ENCODE assay signal across 14 cellular contexts in genomic region chr3:63900459-63900858, GRCh38. TPM values are rescaled to one million over a fixed set of nuclear protein-coding genes. Genes with fewer than 3 reads are reported as not detected.
DNase-seq lines count a peak whose midpoint lies in the region; ATAC-seq, FAIRE-seq and TF ChIP-seq lines count a peak whose summit lies in the region.
"Had no signal": no experiment of that assay in that cellular context is flagged by ENCODE, and none has a peak within 500 bp of the region (broad histone marks: within the 10 kb centered on the region; RNA-seq: fewer than 3 reads in every experiment).

No MANE protein-coding gene starts in this region.

- no peaks in the 10 kb centered on the region for H3K9me3 Mint-ChIP-seq in T-helper 1 cell treated with Interleukin-12 subunit alpha and Interleukin-12 subunit beta and Interleukin-4 antibody, amounts not matched to agents 30 μg/mL and 1 μg/mL, for 36 hours

- H3K27me3 Mint-ChIP-seq in T-helper 1 cell treated with Interleukin-12 subunit alpha and Interleukin-12 subunit beta and Interleukin-4 antibody, amounts not matched to agents 30 μg/mL and 1 μg/mL, for 36 hours (ENCODE audit: low read depth), result no peaks in the 10 kb centered on the region

- no peak overlapping the region for H3K4me3 Mint-ChIP-seq in T-helper 1 cell treated with Interleukin-12 subunit alpha and Interleukin-12 subunit beta and Interleukin-4 antibody, amounts not matched to agents 30 μg/mL and 1 μg/mL, for 36 hours

- DNase-seq in T-helper 1 cell (no peak), OCI-M1 (lab: John Stamatoyannopoulos, UW) (peak; percentile 20), fibroblast of pulmonary artery (ENCODE audit: low read depth) (peak; percentile 78), small intestine (no peak), GM19239 (ENCODE audit: insufficient read length, low spot score) (no peak)
- DNase-seq: activated T-cell treated with anti-CD3 and anti-CD28 coated beads for 4 hours, EL, sigmoid colon, T1000, transverse colon had no signal

- no peaks in the 10 kb centered on the region for H3K9me3 ChIP-seq in small intestine (ENCODE audit: control insufficient read depth, low read depth)
- H3K9me3 ChIP-seq: sigmoid colon, transverse colon had no signal

- H3K4me1 ChIP-seq in small intestine (ENCODE audit: control insufficient read depth in 2 of 2, insufficient read depth in 1 of 2, low read depth in 1 of 2, low read length in 1 of 2), result peaks cover 0 to 3% of the 10 kb centered on the region in 2 donors

- 56 to 80% (median 75%) methylated on average over 2 of the region's 2 CpGs for WGBS in small intestine, 3 donors

- H3K27ac Mint-ChIP-seq in T-helper 1 cell treated with Interleukin-12 subunit alpha and Interleukin-12 subunit beta and Interleukin-4 antibody, amounts not matched to agents 30 μg/mL and 1 μg/mL, for 36 hours, result peak overlapping the region; percentile 62

- ATAC-seq in GM19395 (IDR thresholded peaks at IDR 0.05; ENCODE audit: unreplicated experiment), result no peak

- no peak overlapping the region for H3K27ac ChIP-seq in small intestine (ENCODE audit: low read depth in 1 of 2, low read length in 1 of 2)
- H3K27ac ChIP-seq: sigmoid colon, transverse colon had no signal

- peaks cover 34% of the 10 kb centered on the region for H3K36me3 Mint-ChIP-seq in T-helper 1 cell treated with Interleukin-12 subunit alpha and Interleukin-12 subunit beta and Interleukin-4 antibody, amounts not matched to agents 30 μg/mL and 1 μg/mL, for 36 hours (ENCODE audit: low read depth)

- peaks cover 0 to 2% of the 10 kb centered on the region in 2 donors for H3K36me3 ChIP-seq in small intestine (ENCODE audit: control insufficient read depth in 2 of 2, insufficient read depth in 2 of 2, low read length in 2 of 2)

- H3K27me3 ChIP-seq in small intestine (ENCODE audit: control insufficient read depth in 2 of 2, insufficient read depth in 2 of 2, low read length in 2 of 2), result no peaks in the 10 kb centered on the region
- H3K27me3 ChIP-seq: sigmoid colon, transverse colon had no signal

- no peak for TF ChIP-seq CTCF in fibroblast of pulmonary artery (IDR thresholded peaks at IDR 0.05; ENCODE audit: low read length, missing control alignments)

- H3K4me3 ChIP-seq in fibroblast of pulmonary artery (replicated peaks; ENCODE audit: low read depth, low read length) (no peak overlapping the region), small intestine (ENCODE audit: low read depth in 1 of 2, low read length in 2 of 2) (no peak overlapping the region)
- H3K4me3 ChIP-seq: sigmoid colon, transverse colon had no signal

- no peak for FAIRE-seq in small intestine (lab: Jason Lieb, UNC)
- no peak for FAIRE-seq in GM19239 (lab: Jason Lieb, UNC)
- FAIRE-seq: bronchial epithelial cell had no signal

- no peak for TF ChIP-seq RAD21 in Ishikawa (IDR thresholded peaks at IDR 0.05; ENCODE audit: low read depth)

- no peak for TF ChIP-seq EP300 in Ishikawa (IDR thresholded peaks at IDR 0.05; ENCODE audit: borderline replicate concordance)

- H3K4me1 Mint-ChIP-seq in T-helper 1 cell treated with Interleukin-12 subunit alpha and Interleukin-12 subunit beta and Interleukin-4 antibody, amounts not matched to agents 30 μg/mL and 1 μg/mL, for 36 hours (ENCODE audit: low read depth), result peaks cover 30% of the 10 kb centered on the region

TF ChIP-seq in Ishikawa, 13 proteins besides CTCF, POLR2A, EP300 and RAD21:
- TF ChIP-seq USF1 (IDR thresholded peaks at IDR 0.05), result no peak
- TF ChIP-seq REST (IDR thresholded peaks at IDR 0.05; ENCODE audit: low read depth), result no peak
- TF ChIP-seq CEBPB (IDR thresholded peaks at IDR 0.05), result no peak
- TF ChIP-seq NFIC (IDR thresholded peaks at IDR 0.05), result peak; percentile 60

RNA-seq across cellular contexts. Expression of gene SCAANT1, which starts 11.7 kb away (rescaled TPM):
- not detected for polyA plus RNA-seq in small intestine
- polyA plus RNA-seq: sigmoid colon had no signal

RNA-seq across cellular contexts. Expression of gene ATXN7, which starts 36.8 kb away (rescaled TPM):
- 1 to 10 TPM; 2.4 to 6.0 (median 4.7) TPM for polyA plus RNA-seq in small intestine

RNA-seq across cellular contexts. Expression of gene THOC7, which starts 36.9 kb away (rescaled TPM):
- 100 to 1,000 TPM in 1 of 3 donors, 10 to 100 TPM in 2; 77.0 to 114 (median 93.8) TPM for polyA plus RNA-seq in small intestine

Comparison
In these comparisons a context has a peak if more than half of its experiments do, and no peak if none do; other contexts are left out.
1. DNase-seq: peak in OCI-M1 (single experiment) and fibroblast of pulmonary artery (single experiment); none in T-helper 1 cell (0 of 5), small intestine (single experiment) and GM19239 (single experiment).